8 cellular contexts compared by ENCODE assay signal in the genomic region with DNA sequence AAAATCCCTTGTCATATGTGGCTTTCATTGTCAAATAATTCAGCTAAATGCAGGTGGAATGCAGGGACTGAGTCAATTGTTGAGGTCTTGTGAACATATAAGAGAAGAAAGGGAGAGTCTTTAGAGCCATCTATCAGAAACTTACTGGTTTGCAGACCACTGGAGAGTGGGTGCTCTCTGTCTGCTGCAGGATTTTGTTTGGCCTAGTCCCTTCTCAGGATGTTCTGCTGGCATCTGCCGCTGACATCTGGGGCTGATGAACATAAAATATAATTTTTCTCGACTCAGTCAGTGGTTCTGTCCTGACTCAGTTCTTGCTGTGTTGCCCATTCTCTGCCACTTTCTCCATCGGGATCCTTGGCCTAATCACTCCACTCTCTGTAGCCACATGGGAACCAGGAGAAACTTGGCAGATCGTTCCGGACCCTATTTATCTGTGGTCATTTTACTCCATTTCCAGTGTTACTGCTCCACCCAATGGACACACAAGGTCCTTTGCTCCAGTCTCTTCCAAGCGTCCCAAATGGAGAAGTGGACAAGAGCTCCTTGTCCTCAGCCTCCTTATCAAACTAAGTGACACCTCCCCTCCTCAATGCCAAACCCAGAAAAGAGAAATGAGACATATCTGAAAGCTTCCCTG.
A peak's percentile ranks its signal among the peaks of the same experiment; 100 is the strongest.
DNase-seq lines count a peak whose midpoint lies in the region; ATAC-seq and TF ChIP-seq lines count a peak whose summit lies in the region.

No MANE protein-coding gene starts in this region.

- H3K27me3 ChIP-seq in NT2/D1 (ENCODE audit: insufficient read depth, insufficient read length) (no peaks in the 10 kb centered on the region), neural cell (ENCODE audit: insufficient read depth, low read depth, low read length) (no peaks in the 10 kb centered on the region), stomach (no peaks in the 10 kb centered on the region)

- no peak for TF ChIP-seq POLR2A in stomach (IDR thresholded peaks at IDR 0.05)

- no peak overlapping the region for H2AFZ ChIP-seq in neural cell (ENCODE audit: low read depth, low read length)

- WGBS in stomach, 5 donors: 39 to 48% (median 43%) methylated on average over 6 of the region's 6 CpGs

- H3K4me3 ChIP-seq in NT2/D1 (ENCODE audit: insufficient read length, low read depth) (no peak overlapping the region), fibroblast of mammary gland (ENCODE audit: control insufficient read depth, low read depth, low read length) (no peak overlapping the region), neural cell (ENCODE audit: low read length) (no peak overlapping the region), stomach (no peak overlapping the region)

- no peak for ATAC-seq in GM21717 (IDR thresholded peaks at IDR 0.05; ENCODE audit: unreplicated experiment)

- intact Hi-C loops in stomach (cut with DNase I; ENCODE audit: low total_unique reads): no loop called here

- no peaks in the 10 kb centered on the region for H3K9me2 ChIP-seq in neural cell (ENCODE audit: insufficient read depth, low read length)

- H3K36me3 ChIP-seq in NT2/D1 (ENCODE audit: insufficient read depth, insufficient read length, low read length): no peaks in the 10 kb centered on the region
- H3K36me3 ChIP-seq in neural cell (ENCODE audit: insufficient read depth, low read length): no peaks in the 10 kb centered on the region
- H3K36me3 ChIP-seq in stomach: no peaks in the 10 kb centered on the region

- no peaks in the 10 kb centered on the region for H3F3A ChIP-seq in neural cell (ENCODE audit: insufficient read depth, low read length, poor library complexity, severe bottlenecking)

- peak; percentile 44 for TF ChIP-seq CTCF in fibroblast of mammary gland (conservative IDR thresholded peaks at IDR 0.05; ENCODE audit: control insufficient read depth, insufficient read depth, low read depth, low read length)
- peak; percentile 18 for TF ChIP-seq CTCF in neural cell (IDR thresholded peaks at IDR 0.05; ENCODE audit: poor library complexity, severe bottlenecking)
- peak in 2 of 7 experiments; percentile 12 to 19 for TF ChIP-seq CTCF in stomach (IDR thresholded peaks at IDR 0.05)

- no peak overlapping the region for H3K9ac ChIP-seq in NT2/D1 (ENCODE audit: insufficient read length, low read depth)
- no peak overlapping the region for H3K9ac ChIP-seq in neural cell (ENCODE audit: low read length)

- no peaks in the 10 kb centered on the region for H4K20me1 ChIP-seq in neural cell (ENCODE audit: insufficient read depth)

- H3K79me2 ChIP-seq in neural cell (replicated peaks; ENCODE audit: insufficient read depth, low read length): no peaks in the 10 kb centered on the region

- H3K4me1 ChIP-seq in NT2/D1 (ENCODE audit: insufficient read depth, insufficient read length) (no peaks in the 10 kb centered on the region), stomach (no peaks in the 10 kb centered on the region)

- no peak overlapping the region for H3K4me2 ChIP-seq in neural cell (ENCODE audit: low read length)

- no peak for TF ChIP-seq EP300 in neural cell (conservative IDR thresholded peaks at IDR 0.05; ENCODE audit: poor library complexity, severe bottlenecking)
- no peak for TF ChIP-seq EP300 in stomach (IDR thresholded peaks at IDR 0.05)

- peak; percentile 46 for DNase-seq in COR-L47 (lab: John Stamatoyannopoulos, UW)
- DNase-seq in NT2/D1 (ENCODE audit: low read depth, low spot score): peak; percentile 18
- DNase-seq in fibroblast of mammary gland (ENCODE audit: low read depth): peak; percentile 76
- DNase-seq in stimulated activated CD4-positive, alpha-beta T cell treated with anti-CD3 and anti-CD28 coated beads, Interleukin-2, amount 100 ng/mL, for 48 hours: no peak
- no peak for DNase-seq in NOMO-1 treated with dmso at 0.1 percent for 144 hours (lab: John Stamatoyannopoulos, UW; ENCODE audit: unreplicated experiment)
- DNase-seq in stomach: no peak

- H3K27ac ChIP-seq in neural cell (ENCODE audit: low read length) (no peak overlapping the region), stomach (no peak overlapping the region)

- TF ChIP-seq RAD21 in neural cell (conservative IDR thresholded peaks at IDR 0.05): no peak

- H3K9me3 ChIP-seq in NT2/D1 (ENCODE audit: insufficient read depth, low read length) (no peaks in the 10 kb centered on the region), neural cell (ENCODE audit: low read length) (no peaks in the 10 kb centered on the region), stomach (no peaks in the 10 kb centered on the region)

TF ChIP-seq in neural cell, 6 proteins besides CTCF, POLR2A, EP300 and RAD21:
- TF ChIP-seq TAF1 (IDR thresholded peaks at IDR 0.05; ENCODE audit: low read depth): no peak
- TF ChIP-seq MXI1 (conservative IDR thresholded peaks at IDR 0.05; ENCODE audit: poor library complexity, severe bottlenecking): no peak
- TF ChIP-seq POLR2AphosphoS5 (IDR thresholded peaks at IDR 0.05): no peak
- no peak for TF ChIP-seq SMC3 (conservative IDR thresholded peaks at IDR 0.05; ENCODE audit: poor library complexity)
- TF ChIP-seq, protein P1, sequence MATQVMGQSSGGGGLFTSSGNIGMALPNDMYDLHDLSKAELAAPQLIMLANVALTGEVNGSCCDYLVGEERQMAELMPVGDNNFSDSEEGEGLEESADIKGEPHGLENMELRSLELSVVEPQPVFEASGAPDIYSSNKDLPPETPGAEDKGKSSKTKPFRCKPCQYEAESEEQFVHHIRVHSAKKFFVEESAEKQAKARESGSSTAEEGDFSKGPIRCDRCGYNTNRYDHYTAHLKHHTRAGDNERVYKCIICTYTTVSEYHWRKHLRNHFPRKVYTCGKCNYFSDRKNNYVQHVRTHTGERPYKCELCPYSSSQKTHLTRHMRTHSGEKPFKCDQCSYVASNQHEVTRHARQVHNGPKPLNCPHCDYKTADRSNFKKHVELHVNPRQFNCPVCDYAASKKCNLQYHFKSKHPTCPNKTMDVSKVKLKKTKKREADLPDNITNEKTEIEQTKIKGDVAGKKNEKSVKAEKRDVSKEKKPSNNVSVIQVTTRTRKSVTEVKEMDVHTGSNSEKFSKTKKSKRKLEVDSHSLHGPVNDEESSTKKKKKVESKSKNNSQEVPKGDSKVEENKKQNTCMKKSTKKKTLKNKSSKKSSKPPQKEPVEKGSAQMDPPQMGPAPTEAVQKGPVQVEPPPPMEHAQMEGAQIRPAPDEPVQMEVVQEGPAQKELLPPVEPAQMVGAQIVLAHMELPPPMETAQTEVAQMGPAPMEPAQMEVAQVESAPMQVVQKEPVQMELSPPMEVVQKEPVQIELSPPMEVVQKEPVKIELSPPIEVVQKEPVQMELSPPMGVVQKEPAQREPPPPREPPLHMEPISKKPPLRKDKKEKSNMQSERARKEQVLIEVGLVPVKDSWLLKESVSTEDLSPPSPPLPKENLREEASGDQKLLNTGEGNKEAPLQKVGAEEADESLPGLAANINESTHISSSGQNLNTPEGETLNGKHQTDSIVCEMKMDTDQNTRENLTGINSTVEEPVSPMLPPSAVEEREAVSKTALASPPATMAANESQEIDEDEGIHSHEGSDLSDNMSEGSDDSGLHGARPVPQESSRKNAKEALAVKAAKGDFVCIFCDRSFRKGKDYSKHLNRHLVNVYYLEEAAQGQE (IDR thresholded peaks at IDR 0.05; ENCODE audit: borderline replicate concordance): no peak
- TF ChIP-seq EZH2 (IDR thresholded peaks at IDR 0.05; ENCODE audit: borderline replicate concordance, insufficient read depth, low read length, poor library complexity, severe bottlenecking): no peak

Comparison
In these comparisons a context has a peak if more than half of its experiments do, and no peak if none do; other contexts are left out.
1. DNase-seq: peak in COR-L47 (single experiment), NT2/D1 (single experiment) and fibroblast of mammary gland (single experiment); none in stimulated activated CD4-positive, alpha-beta T cell treated with anti-CD3 and anti-CD28 coated beads, Interleukin-2, amount 100 ng/mL, for 48 hours (0 of 2), NOMO-1 treated with dmso at 0.1 percent for 144 hours (single experiment) and stomach (single experiment).